Comparison of ENCODE assay signal across 1 cellular context in the genomic region with DNA sequence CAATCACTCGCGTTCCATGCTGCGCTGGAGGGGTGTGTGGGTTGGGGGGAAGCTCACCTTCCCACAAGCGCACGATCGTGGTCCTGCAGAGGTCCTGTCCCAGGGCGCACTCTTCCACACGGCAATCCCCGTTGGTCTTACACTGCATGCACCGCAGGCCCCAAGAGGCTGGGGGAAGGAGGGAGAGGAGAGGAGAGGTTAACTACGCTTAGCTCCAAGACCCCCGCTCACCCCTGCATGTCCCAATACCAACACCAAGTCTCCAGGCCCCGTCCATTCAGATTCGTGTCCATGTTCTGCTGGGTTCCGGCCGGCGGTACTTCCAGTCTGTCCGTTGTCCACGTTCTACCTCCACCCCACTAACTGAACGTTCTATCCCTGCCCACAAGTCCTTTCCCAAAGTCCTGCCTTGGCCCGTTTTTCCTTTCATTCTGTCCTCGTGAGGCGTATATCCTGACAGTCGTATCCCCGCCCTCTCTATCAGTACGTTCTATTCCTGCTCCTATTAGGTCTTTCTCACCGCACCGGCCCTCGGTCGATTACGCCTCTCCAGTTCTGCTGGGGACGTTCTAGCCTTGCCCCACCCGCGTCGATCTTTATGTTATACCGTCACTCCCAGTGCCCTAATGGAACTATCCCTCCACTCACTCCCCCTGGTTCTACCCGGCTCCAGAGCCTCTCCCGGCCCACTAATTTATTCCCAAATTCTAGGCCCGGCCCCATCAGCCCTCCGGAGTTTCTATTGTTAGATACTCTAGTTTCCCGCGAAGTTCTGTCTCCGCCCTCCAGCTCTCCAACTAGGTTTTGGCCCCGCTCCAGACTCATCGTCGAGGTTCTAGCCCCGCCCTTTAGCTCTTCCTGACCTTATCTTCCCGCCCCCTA.
TF ChIP-seq lines count a peak whose summit lies in the region.

No MANE protein-coding gene starts in this region.

TF ChIP-seq in IMR-90, 13 proteins besides CTCF, POLR2A, EP300 and RAD21:
- TF ChIP-seq BHLHE40 (IDR thresholded peaks at IDR 0.05; ENCODE audit: low read depth, low read length) (no peak), CHD1 (IDR thresholded peaks at IDR 0.05; ENCODE audit: low read depth, low read length) (no peak), MAFK (IDR thresholded peaks at IDR 0.05; ENCODE audit: low read depth, low read length) (no peak), RCOR1 (IDR thresholded peaks at IDR 0.05; ENCODE audit: insufficient replicate concordance, low read length) (no peak), MXI1 (IDR thresholded peaks at IDR 0.05; ENCODE audit: borderline replicate concordance, low read depth, low read length) (no peak), SMC3 (IDR thresholded peaks at IDR 0.05; ENCODE audit: low read depth, low read length) (no peak), FOS (IDR thresholded peaks at IDR 0.05; ENCODE audit: low read depth, low read length) (no peak), NFE2L2 (IDR thresholded peaks at IDR 0.05; ENCODE audit: low read depth, low read length) (no peak), RFX5 (IDR thresholded peaks at IDR 0.05; ENCODE audit: low read depth, low read length) (no peak), CEBPB (IDR thresholded peaks at IDR 0.05; ENCODE audit: low read depth, low read length) (no peak), MAZ (IDR thresholded peaks at IDR 0.05; ENCODE audit: borderline replicate concordance, low read depth, low read length) (no peak)
- TF ChIP-seq, protein P1, sequence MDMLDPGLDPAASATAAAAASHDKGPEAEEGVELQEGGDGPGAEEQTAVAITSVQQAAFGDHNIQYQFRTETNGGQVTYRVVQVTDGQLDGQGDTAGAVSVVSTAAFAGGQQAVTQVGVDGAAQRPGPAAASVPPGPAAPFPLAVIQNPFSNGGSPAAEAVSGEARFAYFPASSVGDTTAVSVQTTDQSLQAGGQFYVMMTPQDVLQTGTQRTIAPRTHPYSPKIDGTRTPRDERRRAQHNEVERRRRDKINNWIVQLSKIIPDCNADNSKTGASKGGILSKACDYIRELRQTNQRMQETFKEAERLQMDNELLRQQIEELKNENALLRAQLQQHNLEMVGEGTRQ (IDR thresholded peaks at IDR 0.05; ENCODE audit: low read depth, low read length), result no peak
- TF ChIP-seq, protein P2, sequence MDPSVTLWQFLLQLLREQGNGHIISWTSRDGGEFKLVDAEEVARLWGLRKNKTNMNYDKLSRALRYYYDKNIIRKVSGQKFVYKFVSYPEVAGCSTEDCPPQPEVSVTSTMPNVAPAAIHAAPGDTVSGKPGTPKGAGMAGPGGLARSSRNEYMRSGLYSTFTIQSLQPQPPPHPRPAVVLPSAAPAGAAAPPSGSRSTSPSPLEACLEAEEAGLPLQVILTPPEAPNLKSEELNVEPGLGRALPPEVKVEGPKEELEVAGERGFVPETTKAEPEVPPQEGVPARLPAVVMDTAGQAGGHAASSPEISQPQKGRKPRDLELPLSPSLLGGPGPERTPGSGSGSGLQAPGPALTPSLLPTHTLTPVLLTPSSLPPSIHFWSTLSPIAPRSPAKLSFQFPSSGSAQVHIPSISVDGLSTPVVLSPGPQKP (IDR thresholded peaks at IDR 0.05; ENCODE audit: borderline replicate concordance, low read depth, low read length), result no peak
